In the genomic region with DNA sequence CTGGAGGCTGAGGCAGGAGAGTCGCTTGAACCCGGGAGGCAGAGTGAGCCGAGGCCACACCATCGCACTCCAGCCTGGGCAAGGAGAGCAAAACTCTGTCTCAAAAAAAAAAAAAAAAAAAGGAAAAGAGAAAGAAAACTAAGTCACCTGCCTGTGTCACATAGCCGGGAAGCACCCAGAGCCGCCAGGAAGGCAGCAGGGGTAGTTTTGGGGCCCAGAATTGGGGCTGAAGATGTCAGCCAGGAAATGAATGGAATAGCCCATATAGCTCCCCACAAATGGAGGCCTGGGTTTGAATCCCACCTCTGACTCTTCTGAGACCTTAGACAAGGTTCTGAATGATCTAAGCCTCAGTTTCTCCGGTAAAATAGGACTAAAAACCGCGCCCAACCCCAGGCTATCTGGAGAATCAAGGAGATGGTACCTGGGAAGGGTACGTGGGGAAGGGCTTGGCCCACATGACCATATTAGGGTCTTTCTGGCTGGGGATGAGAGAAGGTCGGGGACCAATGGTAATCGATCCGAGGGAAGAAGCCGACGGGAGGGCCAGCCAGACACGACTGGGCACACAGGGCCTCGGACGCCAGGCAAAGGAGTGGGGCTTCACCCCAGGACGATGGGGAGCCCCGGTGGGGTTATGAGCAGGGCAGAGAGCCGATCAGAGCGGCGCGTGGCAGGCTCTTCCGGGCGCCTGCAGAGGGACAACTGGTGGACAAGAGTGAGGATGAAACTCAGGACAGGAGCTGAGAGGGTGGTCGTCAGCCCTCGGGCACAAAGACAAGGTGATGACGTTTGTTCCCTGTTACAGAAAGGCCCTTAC, we compare ENCODE assay signal across 8 cellular contexts. TPM values are rescaled to one million over a fixed set of nuclear protein-coding genes. Genes with fewer than 3 reads are reported as not detected.
A peak's percentile ranks its signal among the peaks of the same experiment; 100 is the strongest.
DNase-seq lines count a peak whose midpoint lies in the region; ATAC-seq, FAIRE-seq and TF ChIP-seq lines count a peak whose summit lies in the region.

No MANE protein-coding gene starts in this region.

- no peaks in the 10 kb centered on the region for H3K9me3 Mint-ChIP-seq in natural killer cell treated with Interleukin-12 subunit alpha and Interleukin-12 subunit beta and Interleukin-15 and Interleukin-18, amount 100 ng/mL, for 72 hours

- H3K4me2 ChIP-seq in PC-9 = peak overlapping the region; percentile 100

- peaks cover 56% of the 10 kb centered on the region for H3F3A ChIP-seq in PC-9 (ENCODE audit: insufficient read depth, low read depth)

- H3K4me1 Mint-ChIP-seq in natural killer cell treated with Interleukin-12 subunit alpha and Interleukin-12 subunit beta and Interleukin-15 and Interleukin-18, amount 100 ng/mL, for 72 hours (ENCODE audit: low read depth in 2 of 2) = peaks cover 35 to 38% of the 10 kb centered on the region in 2 donors

- H3K27me3 ChIP-seq in PC-9 (ENCODE audit: insufficient read depth, low read depth) (peaks cover 34% of the 10 kb centered on the region), endocrine pancreas (ENCODE audit: control insufficient read depth, insufficient read depth, low read length) (no peaks in the 10 kb centered on the region)

- H3K4me3 Mint-ChIP-seq in natural killer cell treated with Interleukin-12 subunit alpha and Interleukin-12 subunit beta and Interleukin-15 and Interleukin-18, amount 100 ng/mL, for 72 hours = peak overlapping the region; percentile 91

- no peaks in the 10 kb centered on the region for H3K9me2 ChIP-seq in PC-9 (ENCODE audit: insufficient read depth)

- H3K79me2 ChIP-seq in PC-9 (ENCODE audit: low read depth) = no peaks in the 10 kb centered on the region

- H3K27me3 Mint-ChIP-seq in natural killer cell treated with Interleukin-12 subunit alpha and Interleukin-12 subunit beta and Interleukin-15 and Interleukin-18, amount 100 ng/mL, for 72 hours = peaks cover 14% of the 10 kb centered on the region in 2 donors

- H3K27ac ChIP-seq in PC-9 = no peak overlapping the region

- H2AFZ ChIP-seq in PC-9 = peak overlapping the region; percentile 82

- no peaks in the 10 kb centered on the region for H3K36me3 Mint-ChIP-seq in natural killer cell treated with Interleukin-12 subunit alpha and Interleukin-12 subunit beta and Interleukin-15 and Interleukin-18, amount 100 ng/mL, for 72 hours

- H3K9me3 ChIP-seq in PC-9 (ENCODE audit: insufficient read depth, low read depth) (no peaks in the 10 kb centered on the region), endocrine pancreas (ENCODE audit: control insufficient read depth, low read length) (no peaks in the 10 kb centered on the region)

- POLR2A ChIA-PET in PC-9 (lab: Charles Lee; ENCODE audit: unreplicated experiment) = no interaction called here

- H3K36me3 ChIP-seq in PC-9 (ENCODE audit: low read depth) = no peaks in the 10 kb centered on the region
- H3K36me3 ChIP-seq in endocrine pancreas (ENCODE audit: control insufficient read depth, insufficient read depth, low read length) = no peaks in the 10 kb centered on the region

- CTCF ChIA-PET in PC-9 (lab: Charles Lee) = interaction anchor here (0.6 to 1.3 kb wide), 5 partner anchors 14 to 477 kb away, joined by 4 to 15 read pairs (median 10); a partner anchor contains a TSS

- peak; percentile 27 for ATAC-seq in HG02623 (IDR thresholded peaks at IDR 0.05; ENCODE audit: unreplicated experiment)
- ATAC-seq in natural killer cell treated with Interleukin-12 subunit alpha and Interleukin-12 subunit beta and Interleukin-15 and Interleukin-18, amount 100 ng/mL, for 72 hours = peak; percentile 53 to 64

- BruUV-seq in PC-9 (replicated peaks; lab: Mats Ljungman, UMichigan) = no TSS peak

- FAIRE-seq in HTR-8/SVneo (lab: Jason Lieb, UNC) = no peak

- H3K4me1 ChIP-seq in PC-9 (replicated peaks; ENCODE audit: insufficient read depth) = peaks cover 26% of the 10 kb centered on the region
- no peaks in the 10 kb centered on the region for H3K4me1 ChIP-seq in endocrine pancreas (ENCODE audit: control insufficient read depth, insufficient read depth, low read length)

- peak overlapping the region; percentile 84 to 85 for H3K27ac Mint-ChIP-seq in natural killer cell treated with Interleukin-12 subunit alpha and Interleukin-12 subunit beta and Interleukin-15 and Interleukin-18, amount 100 ng/mL, for 72 hours

- no peak for TF ChIP-seq CTCF in PC-9 (conservative IDR thresholded peaks at IDR 0.05)

- intact Hi-C loops in PC-9 (cut with micrococcal nuclease; ENCODE audit: unreplicated experiment) = loop anchor here (2.0 kb wide), 1 partner anchor 50 kb away; no protein-coding TSS in a partner anchor

- H3K9ac ChIP-seq in endocrine pancreas (ENCODE audit: control insufficient read depth, insufficient read depth, low read length) = peak overlapping the region; percentile 73

- no peaks in the 10 kb centered on the region; the same call in 1 of the 2 replicates for H4K20me1 ChIP-seq in PC-9 (ENCODE audit: insufficient read depth)

- H3K4me3 ChIP-seq in PC-9 (peak overlapping the region; percentile 77), endocrine pancreas (ENCODE audit: control insufficient read depth, insufficient read depth, low read length) (no peak overlapping the region)

- DNase-seq in NCI-H510A treated with DMSO at 0.1 percent for 48 hours (lab: John Stamatoyannopoulos, UW) (peak; percentile 47), NCI-H510A (lab: John Stamatoyannopoulos, UW) (no peak), PC-9 (no peak), HTR-8/SVneo (ENCODE audit: insufficient read length, low spot score) (no peak), GOT3 (lab: John Stamatoyannopoulos, UW) (no peak)
- DNase-seq in natural killer cell treated with Interleukin-12 subunit alpha and Interleukin-12 subunit beta and Interleukin-15 and Interleukin-18, amount 100 ng/mL, for 72 hours (ENCODE audit: low spot score) = peak; percentile 73

RNA-seq across cellular contexts. Expression of a gene that starts 14.4 kb away (rescaled TPM):
- total RNA-seq in PC-9 (2021) = 114 and 118 TPM in 2 replicates
- total RNA-seq in natural killer cell treated with Interleukin-12 subunit alpha and Interleukin-12 subunit beta and Interleukin-15 and Interleukin-18, amount 100 ng/mL, for 72 hours = 10 to 100 TPM; 70.4 to 92.8 TPM

RNA-seq across cellular contexts. Expression of a gene that starts 19.7 kb away (rescaled TPM):
- 0.09 TPM in 1 of 2 replicates, not detected in the other for total RNA-seq in PC-9 (2021)
- 1 to 10 TPM; 1.0 to 1.3 TPM for total RNA-seq in natural killer cell treated with Interleukin-12 subunit alpha and Interleukin-12 subunit beta and Interleukin-15 and Interleukin-18, amount 100 ng/mL, for 72 hours

Comparison
In these comparisons a context has a peak if more than half of its experiments do, and no peak if none do; other contexts are left out.
1. DNase-seq: peak in NCI-H510A treated with DMSO at 0.1 percent for 48 hours (single experiment) and natural killer cell treated with Interleukin-12 subunit alpha and Interleukin-12 subunit beta and Interleukin-15 and Interleukin-18, amount 100 ng/mL, for 72 hours (single experiment); none in NCI-H510A (single experiment), PC-9 (0 of 2), HTR-8/SVneo (single experiment) and GOT3 (single experiment).